16 cellular contexts compared by ENCODE assay signal in genomic region chr9:126379661-126380365, GRCh38. TPM values are rescaled to one million over a fixed set of nuclear protein-coding genes. Genes with fewer than 3 reads are reported as not detected.
A peak's percentile ranks its signal among the peaks of the same experiment; 100 is the strongest.
DNase-seq lines count a peak whose midpoint lies in the region; ATAC-seq and TF ChIP-seq lines count a peak whose summit lies in the region.
"Had no signal": no experiment of that assay in that cellular context is flagged by ENCODE, and none has a peak within 500 bp of the region (broad histone marks: within the 10 kb centered on the region; RNA-seq: fewer than 3 reads in every experiment).

No MANE protein-coding gene starts in this region.

- no peak overlapping the region for H2BK5ac ChIP-seq in H9 (ENCODE audit: insufficient read length, low read length)

- no peak overlapping the region for H3K14ac ChIP-seq in H9 (ENCODE audit: insufficient read depth, low read length)

- no peak overlapping the region for H2BK20ac ChIP-seq in H9 (ENCODE audit: low read depth, low read length, poor library complexity, severe bottlenecking)

- DNase-seq in H9 (peak; percentile 15), adipocyte (ENCODE audit: low read depth) (peak; percentile 7), iris pigment epithelial cell (ENCODE audit: low read depth) (peak; percentile 27), sciatic nerve (ENCODE audit: low spot score) (peak; percentile 55), NCI-H1105 (lab: John Stamatoyannopoulos, UW) (no peak)
- no peak for DNase-seq in effector CD8-positive, alpha-beta T cell (lab: John Stamatoyannopoulos, UW)
- no peak for DNase-seq in central memory CD4-positive, alpha-beta T cell
- DNase-seq: anterior cingulate cortex; MV-4-11; NCI-H2107; stimulated activated CD4-positive, alpha-beta T cell treated with anti-CD3 and anti-CD28 coated beads, Interleukin-4, amount 100 ng/mL, for 24 hours; upper lobe of right lung had no signal

- intact Hi-C loops in sciatic nerve (cut with DNase I), result no loop called here

- no peak overlapping the region for H2BK12ac ChIP-seq in H9 (ENCODE audit: insufficient read length, low read depth, low read length)

- H2AK5ac ChIP-seq in H9 (ENCODE audit: insufficient read length, low read length), result no peak overlapping the region

- TF ChIP-seq CTCF in H9 (conservative IDR thresholded peaks at IDR 0.05), result no peak

- no peaks in the 10 kb centered on the region for H3K9me3 ChIP-seq in H9 (ENCODE audit: control insufficient read depth, low read depth, low read length)
- H3K9me3 ChIP-seq in adipocyte (ENCODE audit: control insufficient read depth, low read length), result no peaks in the 10 kb centered on the region
- H3K9me3 ChIP-seq: neutrophil, upper lobe of right lung had no signal

- no CpG with 5 or more reads among the region's 9 CpGs for WGBS in H9 (ENCODE audit: extremely low coverage, insufficient read length, low lambda C conversion rate)

- H3K9ac ChIP-seq in H9 (ENCODE audit: extremely low read depth, insufficient read length, low read length), result no peak overlapping the region
- H3K9ac ChIP-seq in adipocyte (ENCODE audit: low read length), result no peak overlapping the region

- ATAC-seq in sciatic nerve, result no peak
- no peak for ATAC-seq in GM19467 (IDR thresholded peaks at IDR 0.05; ENCODE audit: unreplicated experiment)
- ATAC-seq: Right ventricle myocardium inferior, upper lobe of right lung had no signal

- H3K27me3 ChIP-seq in H9 (ENCODE audit: insufficient read depth, low read length) (no peaks in the 10 kb centered on the region), adipocyte (replicated peaks; ENCODE audit: control insufficient read depth, insufficient read depth, low read length) (no peaks in the 10 kb centered on the region)
- H3K27me3 ChIP-seq: neutrophil, upper lobe of right lung had no signal

- peak overlapping the region in 2 of 3 experiments; percentile 66 to 82; a peak in 2 of 7 replicates for H3K27ac Mint-ChIP-seq in H9
- H3K27ac Mint-ChIP-seq: T-helper 2 cell treated with Interferon-gamma antibody and Interleukin-4, amounts not matched to agents 5 μg/mL and 100 μg/mL, for 36 hours had no signal

- H2AFZ ChIP-seq in H9 (ENCODE audit: low read length), result no peak overlapping the region

- H3K4me3 Mint-ChIP-seq in H9, result no peak overlapping the region
- H3K4me3 Mint-ChIP-seq: T-helper 2 cell treated with Interferon-gamma antibody and Interleukin-4, amounts not matched to agents 5 μg/mL and 100 μg/mL, for 36 hours had no signal

- peaks cover 2% of the 10 kb centered on the region for H3K36me3 ChIP-seq in adipocyte (ENCODE audit: control insufficient read depth, insufficient read depth, low read length, severe bottlenecking)

- H2BK120ac ChIP-seq in H9 (ENCODE audit: low read depth, low read length, poor library complexity, severe bottlenecking), result no peak overlapping the region

- no peak overlapping the region for H4K5ac ChIP-seq in H9 (ENCODE audit: insufficient read length, low read depth, low read length)

- H3K23me2 ChIP-seq in H9 (ENCODE audit: insufficient read length, low read depth, low read length, poor library complexity, severe bottlenecking), result no peaks in the 10 kb centered on the region

- H3K9me3 Mint-ChIP-seq in H9, result no peaks in the 10 kb centered on the region
- H3K9me3 Mint-ChIP-seq: T-helper 2 cell treated with Interferon-gamma antibody and Interleukin-4, amounts not matched to agents 5 μg/mL and 100 μg/mL, for 36 hours had no signal

- no peaks in the 10 kb centered on the region for H3K79me1 ChIP-seq in H9 (ENCODE audit: insufficient read depth, low read depth, low read length, poor library complexity, severe bottlenecking)

- H2BK15ac ChIP-seq in H9 (ENCODE audit: low read depth, low read length), result no peak overlapping the region

- no peak overlapping the region for H3K4me3 ChIP-seq in adipocyte (ENCODE audit: low read length)
- H3K4me3 ChIP-seq: upper lobe of right lung had no signal

- no peaks in the 10 kb centered on the region for H3K79me2 ChIP-seq in H9 (ENCODE audit: insufficient read depth, low read length)

- H4K20me1 ChIP-seq in H9 (ENCODE audit: control insufficient read depth, insufficient read depth, insufficient read length), result no peaks in the 10 kb centered on the region

- H4K8ac ChIP-seq in H9 (replicated peaks; ENCODE audit: insufficient read length, low read depth, low read length), result no peak overlapping the region

- H3T11ph ChIP-seq in H9 (ENCODE audit: low read length), result no peak overlapping the region

- H3K27me3 Mint-ChIP-seq in H9 (ENCODE audit: low read depth), result no peaks in the 10 kb centered on the region; the same call in 1 of the 2 replicates

- H3K56ac ChIP-seq in H9 (ENCODE audit: insufficient read length, low read depth, low read length), result no peak overlapping the region

- H3K4me2 ChIP-seq in H9 (ENCODE audit: insufficient read depth, insufficient read length, low read length), result no peak overlapping the region

- H3K36me3 Mint-ChIP-seq in H9 (ENCODE audit: insufficient read depth in 1 of 3, low read depth in 3 of 3), result no peaks in the 10 kb centered on the region

- no peak overlapping the region for H3K4ac ChIP-seq in H9 (ENCODE audit: low read depth, low read length)

- no peak overlapping the region for H3K23ac ChIP-seq in H9 (ENCODE audit: insufficient read length, low read depth, low read length)

- no peak overlapping the region for H3K18ac ChIP-seq in H9 (ENCODE audit: insufficient read length, low read depth, low read length)

- H3K27ac ChIP-seq in H9 (ENCODE audit: insufficient read length, low read depth, low read length), result no peak overlapping the region
- H3K27ac ChIP-seq: neutrophil, upper lobe of right lung had no signal

- H4K91ac ChIP-seq in H9 (ENCODE audit: insufficient read length, low read depth, low read length), result no peak overlapping the region

- peaks cover 8% of the 10 kb centered on the region; the same call in 1 of the 2 replicates for H3K4me1 ChIP-seq in H9 (ENCODE audit: insufficient read depth, low read length)
- peaks cover 13% of the 10 kb centered on the region for H3K4me1 ChIP-seq in adipocyte (ENCODE audit: control insufficient read depth, insufficient read depth, low read length)

- H3K4me1 Mint-ChIP-seq in H9, result peaks cover 44 to 48% of the 10 kb centered on the region in 2 experiments

RNA-seq across cellular contexts. Expression of gene MVB12B, which starts 53.2 kb away (rescaled TPM):
- total RNA-seq in H9 (2021) (5.8 and 7.1 TPM in 2 replicates), sciatic nerve (65.7 TPM)

Comparison
In these comparisons a context has a peak if more than half of its experiments do, and no peak if none do; other contexts are left out.
1. DNase-seq: peak in H9 (single experiment), adipocyte (single experiment), iris pigment epithelial cell (single experiment) and sciatic nerve (single experiment); none in NCI-H1105 (single experiment), effector CD8-positive, alpha-beta T cell (single experiment) and central memory CD4-positive, alpha-beta T cell (single experiment).